ENCODE assay signal across 8 cellular contexts in the genomic region with DNA sequence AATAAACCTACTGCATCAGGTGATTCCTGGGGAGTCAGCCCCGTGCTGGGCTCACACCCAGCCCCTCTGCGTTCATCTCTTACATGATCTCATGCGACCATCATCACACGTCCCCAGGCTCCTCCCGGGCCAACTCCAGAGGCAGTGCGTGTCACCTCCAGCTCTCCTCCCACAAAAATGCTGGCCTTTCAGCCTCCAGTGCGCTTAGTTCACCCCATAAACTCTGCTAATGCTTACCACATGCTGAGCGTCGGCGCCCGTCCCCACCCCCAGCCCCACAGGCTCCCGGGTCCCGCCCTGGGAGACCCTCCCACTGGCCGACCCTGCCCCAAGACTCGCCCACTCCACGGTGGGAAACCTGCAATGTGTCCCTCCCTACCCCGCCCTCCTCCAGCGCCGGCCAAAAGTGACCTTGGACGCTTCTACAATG. TPM values are rescaled to one million over a fixed set of nuclear protein-coding genes. Genes with fewer than 3 reads are reported as not detected.
DNase-seq lines count a peak whose midpoint lies in the region; FAIRE-seq and TF ChIP-seq lines count a peak whose summit lies in the region.

No MANE protein-coding gene starts in this region.

- TF ChIP-seq CTCF in breast epithelium (IDR thresholded peaks at IDR 0.05) (no peak), MCF 10A (IDR thresholded peaks at IDR 0.05; ENCODE audit: unreplicated experiment) (no peak), astrocyte (IDR thresholded peaks at IDR 0.05; ENCODE audit: insufficient read depth, low read depth, low read length) (no peak), lower leg skin (IDR thresholded peaks at IDR 0.05) (no peak)

- peak overlapping the region; percentile 87 for H3K4me2 ChIP-seq in astrocyte (ENCODE audit: low read length)

- H3K27me3 ChIP-seq in breast epithelium (no peaks in the 10 kb centered on the region), astrocyte (ENCODE audit: insufficient read depth, low read length) (peaks cover 15% of the 10 kb centered on the region)

- intact Hi-C loops in breast epithelium (cut with DNase I; ENCODE audit: low total_unique reads), result no loop called here
- intact Hi-C loops in MCF 10A (cut with micrococcal nuclease), result loop anchor here (2.0 kb wide), 3 partner anchors 373 to 597 kb away; no protein-coding TSS in a partner anchor
- intact Hi-C loops in lower leg skin (cut with DNase I; ENCODE audit: low total_unique reads), result loop anchor here (5.0 kb wide), 1 partner anchor 597 kb away; no protein-coding TSS in a partner anchor

- no peaks in the 10 kb centered on the region for H3K79me2 ChIP-seq in astrocyte (ENCODE audit: insufficient read depth, low read length)

- H3K36me3 Mint-ChIP-seq in MCF 10A (ENCODE audit: insufficient read depth, unreplicated experiment) (no peaks in the 10 kb centered on the region), astrocyte (ENCODE audit: low read depth, unreplicated experiment) (no peaks in the 10 kb centered on the region)

- no peak for TF ChIP-seq POLR2A in breast epithelium (IDR thresholded peaks at IDR 0.05)
- TF ChIP-seq POLR2A in lower leg skin (IDR thresholded peaks at IDR 0.05), result no peak

- no TSS peak for BruUV-seq in MCF 10A (replicated peaks; lab: Mats Ljungman, UMichigan)

- H3K27ac Mint-ChIP-seq in MCF 10A (ENCODE audit: low read depth, unreplicated experiment) (no peak overlapping the region), astrocyte (ENCODE audit: unreplicated experiment) (no peak overlapping the region)

- POLR2A ChIA-PET in MCF 10A (lab: Yijun Ruan, JAX), result no interaction called here

- DNase-seq in breast epithelium (ENCODE audit: low spot score in 2 of 2) (no peak), MCF 10A (ENCODE audit: unreplicated experiment) (no peak), astrocyte (ENCODE audit: low read depth) (peak; percentile 26), lower leg skin (ENCODE audit: low spot score in 2 of 2) (peak in 1 of 2 donors; percentile 87), NCI-H510A (lab: John Stamatoyannopoulos, UW) (no peak), nucleus accumbens (lab: John Stamatoyannopoulos, UW) (no peak), NCI-H82 treated with DMSO at 0.1 percent for 48 hours (lab: John Stamatoyannopoulos, UW; ENCODE audit: unreplicated experiment) (no peak)

- H3K36me3 ChIP-seq in breast epithelium (no peaks in the 10 kb centered on the region), astrocyte (ENCODE audit: insufficient read depth, low read length) (no peaks in the 10 kb centered on the region), urinary bladder (ENCODE audit: insufficient read depth) (no peaks in the 10 kb centered on the region)

- H3K27me3 Mint-ChIP-seq in MCF 10A (ENCODE audit: insufficient read depth, unreplicated experiment), result peaks cover 9% of the 10 kb centered on the region
- peaks cover 10% of the 10 kb centered on the region for H3K27me3 Mint-ChIP-seq in astrocyte (ENCODE audit: low read depth, unreplicated experiment)

- H3K4me1 Mint-ChIP-seq in MCF 10A (ENCODE audit: insufficient read depth, unreplicated experiment), result no peaks in the 10 kb centered on the region
- no peaks in the 10 kb centered on the region for H3K4me1 Mint-ChIP-seq in astrocyte (ENCODE audit: low read depth, unreplicated experiment)

- no peaks in the 10 kb centered on the region for H3K9me3 ChIP-seq in breast epithelium
- no peaks in the 10 kb centered on the region for H3K9me3 ChIP-seq in astrocyte (ENCODE audit: insufficient read depth, low read depth, low read length)

- H3K9me3 Mint-ChIP-seq in MCF 10A (ENCODE audit: unreplicated experiment) (no peaks in the 10 kb centered on the region), astrocyte (ENCODE audit: unreplicated experiment) (no peaks in the 10 kb centered on the region)

- H3K4me3 Mint-ChIP-seq in MCF 10A (ENCODE audit: unreplicated experiment) (no peak overlapping the region), astrocyte (ENCODE audit: unreplicated experiment) (peak overlapping the region; percentile 71)

- no peak for FAIRE-seq in astrocyte (lab: Jason Lieb, UNC)

- H3K9ac ChIP-seq in astrocyte (ENCODE audit: low read length), result peak overlapping the region; percentile 61

- H2AFZ ChIP-seq in astrocyte (ENCODE audit: low read depth, low read length), result peak overlapping the region; percentile 87

- H3K27ac ChIP-seq in breast epithelium, result peak overlapping the region; percentile 5 to 40
- H3K27ac ChIP-seq in astrocyte (ENCODE audit: low read depth, low read length), result no peak overlapping the region
- no peak overlapping the region for H3K27ac ChIP-seq in urinary bladder (ENCODE audit: low read depth)

- WGBS in lower leg skin, 2 donors, result 5 to 6% methylated on average over 18 to 19 of the region's 20 CpGs
- 1% methylated on average over 20 of the region's 20 CpGs for WGBS in urinary bladder

- H3K4me3 ChIP-seq in breast epithelium (peak overlapping the region; percentile 34 to 84 (median 61)), astrocyte (ENCODE audit: insufficient read depth, low read depth, low read length) (peak overlapping the region; percentile 56), lower leg skin (ENCODE audit: low read depth, poor library complexity, severe bottlenecking) (peak overlapping the region; percentile 13), urinary bladder (ENCODE audit: low read depth, low read length) (peak overlapping the region; percentile 94)

- CTCF ChIA-PET in MCF 10A (lab: Yijun Ruan, JAX), result interaction anchor here (0.6 kb wide), 1 partner anchor 365 kb away, joined by 3 read pairs; no protein-coding TSS in a partner anchor

- H3K4me1 ChIP-seq in breast epithelium (no peaks in the 10 kb centered on the region), astrocyte (ENCODE audit: insufficient read depth, low read length) (peaks cover 10% of the 10 kb centered on the region), urinary bladder (ENCODE audit: insufficient read depth) (no peaks in the 10 kb centered on the region)

- no peaks in the 10 kb centered on the region for H4K20me1 ChIP-seq in astrocyte (ENCODE audit: insufficient read depth, low read length)

RNA-seq across cellular contexts. Expression of gene SDK1, which starts 0.8 kb away (rescaled TPM):
- total RNA-seq in breast epithelium (10 to 100 TPM in 1 of 3 donors, 1 to 10 TPM in 2; 3.7 to 18.2 (median 6.6) TPM), MCF 10A (2022) (1.5 and 3.3 TPM in 2 replicates), astrocyte (1.6 and 4.2 TPM in 2 replicates), lower leg skin (1 to 10 TPM; 1.9 to 7.2 (median 5.1) TPM), urinary bladder (15.1 TPM)
- 9.8 TPM for polyA plus RNA-seq in urinary bladder

Comparison
In these comparisons a context has a peak if more than half of its experiments do, and no peak if none do; other contexts are left out.
1. H3K27ac ChIP-seq: peak in breast epithelium (2 of 2); none in astrocyte (single experiment) and urinary bladder (single experiment).
2. H3K4me3 ChIP-seq: peak in every context shown above with its lines; median percentile 94 in urinary bladder; 61 in breast epithelium; 56 in astrocyte; 13 in lower leg skin.